1 cellular context compared by ENCODE assay signal in the genomic region with DNA sequence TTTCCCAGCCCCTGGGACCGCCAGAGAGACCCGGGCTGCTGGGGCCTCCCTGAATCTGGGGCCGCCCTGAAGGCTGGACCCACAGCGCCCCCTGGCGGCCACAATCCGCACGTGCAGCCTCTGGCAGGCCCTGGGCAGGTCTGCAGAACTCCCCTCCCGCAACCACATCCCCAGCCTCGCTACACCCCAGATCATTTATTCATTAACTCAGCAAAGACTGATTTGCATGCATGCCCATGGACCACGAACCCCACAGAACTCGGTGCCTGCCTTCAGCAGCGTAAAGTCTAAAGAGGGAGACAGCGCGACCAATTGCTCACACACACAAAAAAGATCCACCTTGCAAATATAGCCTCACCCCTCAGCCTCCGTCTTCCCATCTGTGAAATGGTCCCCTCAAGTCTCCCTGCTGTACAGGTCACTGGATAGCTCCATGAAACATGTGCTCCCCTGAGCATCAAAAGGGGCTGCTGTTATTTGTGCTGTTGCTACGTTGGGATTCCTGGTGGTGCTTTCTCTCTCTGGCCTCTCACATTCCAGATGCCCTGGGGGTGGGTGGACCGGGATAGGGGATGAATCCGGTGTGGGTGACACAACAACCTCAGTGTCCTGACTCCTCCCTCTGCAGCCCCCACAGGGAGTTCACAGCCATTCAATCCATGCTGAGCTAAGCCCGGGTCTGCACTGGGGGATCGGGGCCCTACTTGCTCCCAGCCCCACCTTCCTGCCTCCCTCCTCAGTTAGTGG.
TF ChIP-seq lines count a peak whose summit lies in the region.

No MANE protein-coding gene starts in this region.

TF ChIP-seq in K562, 482 proteins besides CTCF, POLR2A, EP300 and RAD21 (continued from another document and continues in another):
- TF ChIP-seq AFF1 (IDR thresholded peaks at IDR 0.05; ENCODE audit: low read depth in 1 of 2, partially characterized antibody in 2 of 2) (no peak), HDAC3 (IDR thresholded peaks at IDR 0.05; ENCODE audit: borderline replicate concordance, partially characterized antibody) (no peak), ZBED1 (IDR thresholded peaks at IDR 0.05) (no peak), ZBTB1 (CRISPR knock-in tag; IDR thresholded peaks at IDR 0.05; ENCODE audit: borderline replicate concordance, low read depth) (no peak), FOXA1 (IDR thresholded peaks at IDR 0.05; ENCODE audit: borderline replicate concordance) (no peak), ID3 (CRISPR knock-in tag; IDR thresholded peaks at IDR 0.05) (no peak), ID3 (tag; IDR thresholded peaks at IDR 0.05) (no peak), SMAD1 (IDR thresholded peaks at IDR 0.05; ENCODE audit: low read depth, low read length, partially characterized antibody) (no peak), HSF4 (CRISPR knock-in tag; IDR thresholded peaks at IDR 0.05; ENCODE audit: borderline replicate concordance) (no peak), HNRNPK (IDR thresholded peaks at IDR 0.05; ENCODE audit: low read depth, low read length, poor library complexity, severe bottlenecking) (no peak), RBBP5 (IDR thresholded peaks at IDR 0.05; ENCODE audit: borderline replicate concordance, insufficient read depth, low read length, poor library complexity, severe bottlenecking) (no peak), SIRT6 (IDR thresholded peaks at IDR 0.05; ENCODE audit: low read depth, low read length) (no peak), POLR2AphosphoS2 (IDR thresholded peaks at IDR 0.05; ENCODE audit: low read length) (no peak), ZNF695 (CRISPR knock-in tag; IDR thresholded peaks at IDR 0.05) (no peak), ZNF165 (CRISPR knock-in tag; IDR thresholded peaks at IDR 0.05; ENCODE audit: borderline replicate concordance) (no peak), ATF6 (CRISPR knock-in tag; IDR thresholded peaks at IDR 0.05) (no peak), E2F5 (CRISPR knock-in tag; IDR thresholded peaks at IDR 0.05) (no peak), EHMT2 (IDR thresholded peaks at IDR 0.05) (no peak), ZNF707 (CRISPR knock-in tag; conservative IDR thresholded peaks at IDR 0.05) (no peak), ZKSCAN1 (IDR thresholded peaks at IDR 0.05; ENCODE audit: low read depth, low read length) (0 out of 2 replicates have a peak, but pooled peaks have one; percentile 35), PHF20 (IDR thresholded peaks at IDR 0.05; ENCODE audit: partially characterized antibody) (peak; percentile 46), FIP1L1 (IDR thresholded peaks at IDR 0.05; ENCODE audit: low read depth, low read length, poor library complexity, severe bottlenecking) (no peak)
- TF ChIP-seq, protein P1, sequence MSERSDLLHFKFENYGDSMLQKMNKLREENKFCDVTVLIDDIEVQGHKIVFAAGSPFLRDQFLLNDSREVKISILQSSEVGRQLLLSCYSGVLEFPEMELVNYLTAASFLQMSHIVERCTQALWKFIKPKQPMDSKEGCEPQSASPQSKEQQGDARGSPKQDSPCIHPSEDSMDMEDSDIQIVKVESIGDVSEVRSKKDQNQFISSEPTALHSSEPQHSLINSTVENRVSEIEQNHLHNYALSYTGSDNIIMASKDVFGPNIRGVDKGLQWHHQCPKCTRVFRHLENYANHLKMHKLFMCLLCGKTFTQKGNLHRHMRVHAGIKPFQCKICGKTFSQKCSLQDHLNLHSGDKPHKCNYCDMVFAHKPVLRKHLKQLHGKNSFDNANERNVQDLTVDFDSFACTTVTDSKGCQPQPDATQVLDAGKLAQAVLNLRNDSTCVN (CRISPR knock-in tag; IDR thresholded peaks at IDR 0.05) = no peak
- TF ChIP-seq, protein P2, sequence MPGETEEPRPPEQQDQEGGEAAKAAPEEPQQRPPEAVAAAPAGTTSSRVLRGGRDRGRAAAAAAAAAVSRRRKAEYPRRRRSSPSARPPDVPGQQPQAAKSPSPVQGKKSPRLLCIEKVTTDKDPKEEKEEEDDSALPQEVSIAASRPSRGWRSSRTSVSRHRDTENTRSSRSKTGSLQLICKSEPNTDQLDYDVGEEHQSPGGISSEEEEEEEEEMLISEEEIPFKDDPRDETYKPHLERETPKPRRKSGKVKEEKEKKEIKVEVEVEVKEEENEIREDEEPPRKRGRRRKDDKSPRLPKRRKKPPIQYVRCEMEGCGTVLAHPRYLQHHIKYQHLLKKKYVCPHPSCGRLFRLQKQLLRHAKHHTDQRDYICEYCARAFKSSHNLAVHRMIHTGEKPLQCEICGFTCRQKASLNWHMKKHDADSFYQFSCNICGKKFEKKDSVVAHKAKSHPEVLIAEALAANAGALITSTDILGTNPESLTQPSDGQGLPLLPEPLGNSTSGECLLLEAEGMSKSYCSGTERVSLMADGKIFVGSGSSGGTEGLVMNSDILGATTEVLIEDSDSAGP (CRISPR knock-in tag; IDR thresholded peaks at IDR 0.05) = no peak
- TF ChIP-seq, protein P3, sequence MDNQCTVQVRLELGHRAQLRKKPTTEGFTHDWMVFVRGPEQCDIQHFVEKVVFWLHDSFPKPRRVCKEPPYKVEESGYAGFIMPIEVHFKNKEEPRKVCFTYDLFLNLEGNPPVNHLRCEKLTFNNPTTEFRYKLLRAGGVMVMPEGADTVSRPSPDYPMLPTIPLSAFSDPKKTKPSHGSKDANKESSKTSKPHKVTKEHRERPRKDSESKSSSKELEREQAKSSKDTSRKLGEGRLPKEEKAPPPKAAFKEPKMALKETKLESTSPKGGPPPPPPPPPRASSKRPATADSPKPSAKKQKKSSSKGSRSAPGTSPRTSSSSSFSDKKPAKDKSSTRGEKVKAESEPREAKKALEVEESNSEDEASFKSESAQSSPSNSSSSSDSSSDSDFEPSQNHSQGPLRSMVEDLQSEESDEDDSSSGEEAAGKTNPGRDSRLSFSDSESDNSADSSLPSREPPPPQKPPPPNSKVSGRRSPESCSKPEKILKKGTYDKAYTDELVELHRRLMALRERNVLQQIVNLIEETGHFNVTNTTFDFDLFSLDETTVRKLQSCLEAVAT (IDR thresholded peaks at IDR 0.05) = no peak
- TF ChIP-seq, protein P4, sequence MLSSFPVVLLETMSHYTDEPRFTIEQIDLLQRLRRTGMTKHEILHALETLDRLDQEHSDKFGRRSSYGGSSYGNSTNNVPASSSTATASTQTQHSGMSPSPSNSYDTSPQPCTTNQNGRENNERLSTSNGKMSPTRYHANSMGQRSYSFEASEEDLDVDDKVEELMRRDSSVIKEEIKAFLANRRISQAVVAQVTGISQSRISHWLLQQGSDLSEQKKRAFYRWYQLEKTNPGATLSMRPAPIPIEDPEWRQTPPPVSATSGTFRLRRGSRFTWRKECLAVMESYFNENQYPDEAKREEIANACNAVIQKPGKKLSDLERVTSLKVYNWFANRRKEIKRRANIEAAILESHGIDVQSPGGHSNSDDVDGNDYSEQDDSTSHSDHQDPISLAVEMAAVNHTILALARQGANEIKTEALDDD (IDR thresholded peaks at IDR 0.05) = no peak
- TF ChIP-seq, protein P5, sequence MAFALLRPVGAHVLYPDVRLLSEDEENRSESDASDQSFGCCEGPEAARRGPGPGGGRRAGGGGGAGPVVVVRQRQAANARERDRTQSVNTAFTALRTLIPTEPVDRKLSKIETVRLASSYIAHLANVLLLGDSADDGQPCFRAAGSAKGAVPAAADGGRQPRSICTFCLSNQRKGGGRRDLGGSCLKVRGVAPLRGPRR (CRISPR knock-in tag; IDR thresholded peaks at IDR 0.05) = no peak
- TF ChIP-seq, protein P6, sequence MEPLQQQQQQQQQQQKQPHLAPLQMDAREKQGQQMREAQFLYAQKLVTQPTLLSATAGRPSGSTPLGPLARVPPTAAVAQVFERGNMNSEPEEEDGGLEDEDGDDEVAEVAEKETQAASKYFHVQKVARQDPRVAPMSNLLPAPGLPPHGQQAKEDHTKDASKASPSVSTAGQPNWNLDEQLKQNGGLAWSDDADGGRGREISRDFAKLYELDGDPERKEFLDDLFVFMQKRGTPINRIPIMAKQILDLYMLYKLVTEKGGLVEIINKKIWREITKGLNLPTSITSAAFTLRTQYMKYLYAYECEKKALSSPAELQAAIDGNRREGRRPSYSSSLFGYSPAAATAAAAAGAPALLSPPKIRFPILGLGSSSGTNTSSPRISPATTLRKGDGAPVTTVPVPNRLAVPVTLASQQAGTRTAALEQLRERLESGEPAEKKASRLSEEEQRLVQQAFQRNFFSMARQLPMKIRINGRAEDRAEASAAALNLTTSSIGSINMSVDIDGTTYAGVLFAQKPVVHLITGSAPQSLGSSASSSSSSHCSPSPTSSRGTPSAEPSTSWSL (CRISPR knock-in tag; IDR thresholded peaks at IDR 0.05; ENCODE audit: borderline replicate concordance) = no peak
- TF ChIP-seq, protein P7, sequence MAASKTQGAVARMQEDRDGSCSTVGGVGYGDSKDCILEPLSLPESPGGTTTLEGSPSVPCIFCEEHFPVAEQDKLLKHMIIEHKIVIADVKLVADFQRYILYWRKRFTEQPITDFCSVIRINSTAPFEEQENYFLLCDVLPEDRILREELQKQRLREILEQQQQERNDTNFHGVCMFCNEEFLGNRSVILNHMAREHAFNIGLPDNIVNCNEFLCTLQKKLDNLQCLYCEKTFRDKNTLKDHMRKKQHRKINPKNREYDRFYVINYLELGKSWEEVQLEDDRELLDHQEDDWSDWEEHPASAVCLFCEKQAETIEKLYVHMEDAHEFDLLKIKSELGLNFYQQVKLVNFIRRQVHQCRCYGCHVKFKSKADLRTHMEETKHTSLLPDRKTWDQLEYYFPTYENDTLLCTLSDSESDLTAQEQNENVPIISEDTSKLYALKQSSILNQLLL (CRISPR knock-in tag; IDR thresholded peaks at IDR 0.05; ENCODE audit: borderline replicate concordance) = no peak
- TF ChIP-seq, protein P8, sequence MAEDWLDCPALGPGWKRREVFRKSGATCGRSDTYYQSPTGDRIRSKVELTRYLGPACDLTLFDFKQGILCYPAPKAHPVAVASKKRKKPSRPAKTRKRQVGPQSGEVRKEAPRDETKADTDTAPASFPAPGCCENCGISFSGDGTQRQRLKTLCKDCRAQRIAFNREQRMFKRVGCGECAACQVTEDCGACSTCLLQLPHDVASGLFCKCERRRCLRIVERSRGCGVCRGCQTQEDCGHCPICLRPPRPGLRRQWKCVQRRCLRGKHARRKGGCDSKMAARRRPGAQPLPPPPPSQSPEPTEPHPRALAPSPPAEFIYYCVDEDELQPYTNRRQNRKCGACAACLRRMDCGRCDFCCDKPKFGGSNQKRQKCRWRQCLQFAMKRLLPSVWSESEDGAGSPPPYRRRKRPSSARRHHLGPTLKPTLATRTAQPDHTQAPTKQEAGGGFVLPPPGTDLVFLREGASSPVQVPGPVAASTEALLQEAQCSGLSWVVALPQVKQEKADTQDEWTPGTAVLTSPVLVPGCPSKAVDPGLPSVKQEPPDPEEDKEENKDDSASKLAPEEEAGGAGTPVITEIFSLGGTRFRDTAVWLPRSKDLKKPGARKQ (CRISPR knock-in tag; IDR thresholded peaks at IDR 0.05) = no peak
- TF ChIP-seq, protein P9, sequence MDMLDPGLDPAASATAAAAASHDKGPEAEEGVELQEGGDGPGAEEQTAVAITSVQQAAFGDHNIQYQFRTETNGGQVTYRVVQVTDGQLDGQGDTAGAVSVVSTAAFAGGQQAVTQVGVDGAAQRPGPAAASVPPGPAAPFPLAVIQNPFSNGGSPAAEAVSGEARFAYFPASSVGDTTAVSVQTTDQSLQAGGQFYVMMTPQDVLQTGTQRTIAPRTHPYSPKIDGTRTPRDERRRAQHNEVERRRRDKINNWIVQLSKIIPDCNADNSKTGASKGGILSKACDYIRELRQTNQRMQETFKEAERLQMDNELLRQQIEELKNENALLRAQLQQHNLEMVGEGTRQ (CRISPR knock-in tag; IDR thresholded peaks at IDR 0.05) = no peak
